33 cellular contexts compared by ENCODE assay signal in the genomic region with DNA sequence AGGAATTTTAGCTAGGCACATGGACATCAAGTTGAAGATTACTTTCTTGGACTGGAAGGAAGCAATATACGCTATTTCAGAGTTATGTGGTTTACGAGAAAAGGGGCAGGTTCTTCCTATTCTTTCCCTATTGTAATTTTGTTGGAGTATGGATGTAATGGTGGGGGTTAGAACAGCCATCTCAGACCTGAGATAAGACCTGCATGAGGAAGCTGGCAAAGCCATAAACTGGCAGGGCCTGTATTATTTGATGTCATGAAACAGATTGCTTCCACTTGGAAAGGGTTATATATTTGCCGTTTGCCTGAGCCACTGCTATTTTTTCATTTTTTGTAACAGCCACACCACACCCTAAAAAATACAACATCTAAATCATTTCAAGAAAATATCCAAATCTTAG.
"Had no signal": no experiment of that assay in that cellular context is flagged by ENCODE, and none has a peak within 500 bp of the region (broad histone marks: within the 10 kb centered on the region; RNA-seq: fewer than 3 reads in every experiment).

No MANE protein-coding gene starts in this region.

- DNase-seq: activated B cell treated with CpG ODN at 0.5 μM for 24 hours; activated CD4-positive, alpha-beta memory T cell treated with anti-CD3 and anti-CD28 coated beads for 36 hours; activated CD4-positive, alpha-beta T cell treated with anti-CD3 and anti-CD28 coated beads for 4 hours; activated CD4-positive, alpha-beta T cell treated with anti-CD3 and anti-CD28 coated beads, Interleukin-2, amount 10 ng/mL, durations not matched to agents 24 days and 14 days; activated CD4-positive, alpha-beta T cell treated with anti-CD3 and anti-CD28 coated beads, Interleukin-2, amount 50 U/mL, for 1 hour; activated CD4-positive, alpha-beta T cell treated with anti-CD3 and anti-CD28 coated beads, Interleukin-2, amount 50 U/mL, for 4 hours; activated CD4-positive, CD25-positive, alpha-beta regulatory T cell treated with anti-CD3 and anti-CD28 coated beads, Interleukin-2, amount 50 U/mL, for 72 hours; activated CD8-positive, alpha-beta memory T cell treated with anti-CD3 and anti-CD28 coated beads, Interleukin-2, amount 50 U/mL, for 4 hours; activated CD8-positive, alpha-beta T cell treated with anti-CD3 and anti-CD28 coated beads for 36 hours; activated effector memory CD4-positive, alpha-beta T cell treated with anti-CD3 and anti-CD28 coated beads, Interleukin-2, amount 50 U/mL, for 16 hours; activated gamma-delta T cell treated with Interleukin-2 at 50 U/mL for 16 hours; activated naive CD4-positive, alpha-beta T cell; activated naive CD4-positive, alpha-beta T cell treated with anti-CD3 and anti-CD28 coated beads for 36 hours; activated naive CD4-positive, alpha-beta T cell treated with anti-CD3 and anti-CD28 coated beads, Interleukin-2, amount 50 U/mL, for 16 hours; activated naive CD8-positive, alpha-beta T cell treated with anti-CD3 and anti-CD28 coated beads for 36 hours; activated T-cell treated with anti-CD3 and anti-CD28 coated beads for 4 hours; activated T-cell treated with anti-CD3 and anti-CD28 coated beads, Interleukin-2, amount 50 U/mL, for 1 hour; activated T-cell treated with anti-CD3 and anti-CD28 coated beads, Interleukin-2, amount 50 U/mL, for 4 hours; activated T-cell treated with anti-CD3 and anti-CD28 coated beads, Interleukin-2, amount 50 U/mL, for 72 hours; adrenal gland; amniotic stem cell; aorta; body of pancreas; brain microvascular endothelial cell; central memory CD4-positive, alpha-beta T cell; cerebellar nuclear complex; T-helper 1 cell; T-helper 2 cell; T-helper 9 cell had no signal

- H3K36me3 ChIP-seq: adrenal gland, brain microvascular endothelial cell, breast epithelium had no signal

- H3K9me3 ChIP-seq: adrenal gland, body of pancreas had no signal

- ATAC-seq: activated CD8-positive, alpha-beta T cell treated with anti-CD3 and anti-CD28 coated beads for 36 hours; activated naive CD4-positive, alpha-beta T cell treated with anti-CD3 and anti-CD28 coated beads, Interleukin-2, amount 50 U/mL, for 72 hours; activated T-cell treated with anti-CD3 and anti-CD28 coated beads, Interleukin-2, amount 50 U/mL, for 4 hours; activated T-cell treated with anti-CD3 and anti-CD28 coated beads, Interleukin-2, amount 50 U/mL, for 72 hours; activated T-helper 17 cell treated with anti-CD3 and anti-CD28 coated beads, Interleukin-2, amount 50 U/mL, for 72 hours; body of pancreas had no signal

- H3K27me3 ChIP-seq: adrenal gland, body of pancreas, brain microvascular endothelial cell, breast epithelium had no signal

- H3K4me3 ChIP-seq: adrenal gland, body of pancreas, breast epithelium had no signal

- H3K27ac ChIP-seq: adrenal gland, body of pancreas, brain microvascular endothelial cell, breast epithelium, VCaP had no signal
